14 cellular contexts compared by ENCODE assay signal in the genomic region with DNA sequence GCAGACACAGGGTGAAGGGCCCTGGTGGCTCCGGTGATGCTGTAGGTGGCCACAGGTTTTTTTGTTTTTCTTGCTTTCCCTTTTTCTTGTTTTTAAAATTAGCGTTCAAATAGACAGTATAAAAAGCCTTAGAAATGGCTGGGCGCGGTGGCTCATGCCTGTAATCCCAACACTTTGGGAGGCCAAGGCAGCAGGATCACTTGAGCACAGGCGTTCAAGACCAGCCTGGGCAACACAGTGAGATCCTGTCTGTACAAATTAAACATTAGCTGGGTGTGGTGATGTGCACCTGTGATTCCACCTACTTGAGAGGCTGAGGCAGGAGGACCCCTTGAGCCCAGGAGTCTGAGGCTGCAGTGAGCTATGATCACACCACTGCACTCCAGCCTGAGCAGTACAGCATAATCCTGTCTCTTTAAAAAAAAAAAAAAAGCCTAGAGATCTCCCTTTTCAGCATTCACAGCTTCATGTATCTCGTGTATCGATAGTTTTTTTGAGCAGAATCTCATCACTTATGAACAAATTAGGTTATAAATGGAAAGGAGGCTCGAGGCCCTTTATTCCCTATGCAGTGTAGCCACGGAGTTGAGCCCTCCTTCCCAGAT. TPM values are rescaled to one million over a fixed set of nuclear protein-coding genes. Genes with fewer than 3 reads are reported as not detected.
A peak's percentile ranks its signal among the peaks of the same experiment; 100 is the strongest.
DNase-seq lines count a peak whose midpoint lies in the region; ATAC-seq and TF ChIP-seq lines count a peak whose summit lies in the region.
"Had no signal": no experiment of that assay in that cellular context is flagged by ENCODE, and none has a peak within 500 bp of the region (broad histone marks: within the 10 kb centered on the region; RNA-seq: fewer than 3 reads in every experiment).

No MANE protein-coding gene starts in this region.

- H3K27ac Mint-ChIP-seq in dendritic cell treated with granulocyte-macrophage colony-stimulating factor and Interleukin-4, amounts not matched to agents 40 ng/mL and 50 ng/mL, for 4 days, result peak overlapping the region; percentile 92

- no peak; the same call in 1 of the 2 replicates for ATAC-seq in HCT116

- intact Hi-C loops in HCT116 (cut with micrococcal nuclease), result no loop called here
- intact Hi-C loops in dendritic cell treated with granulocyte-macrophage colony-stimulating factor and Interleukin-4, amounts not matched to agents 40 ng/mL and 50 ng/mL, for 4 days (cut with micrococcal nuclease), result no loop called here

- peaks cover 64% of the 10 kb centered on the region for H3K4me1 Mint-ChIP-seq in dendritic cell treated with granulocyte-macrophage colony-stimulating factor and Interleukin-4, amounts not matched to agents 40 ng/mL and 50 ng/mL, for 4 days (ENCODE audit: low read depth)

- H3K4me3 Mint-ChIP-seq in dendritic cell treated with granulocyte-macrophage colony-stimulating factor and Interleukin-4, amounts not matched to agents 40 ng/mL and 50 ng/mL, for 4 days, result no peak overlapping the region

- CTCF ChIA-PET in HCT116 (lab: Charles Lee), result no interaction called here

- H3K4me1 ChIP-seq in HCT116 (ENCODE audit: control insufficient read depth in 1 of 2, insufficient read depth in 2 of 2, low read length in 2 of 2), result peaks cover 0 to 14% of the 10 kb centered on the region in 2 experiments; a peak in 2 of 4 replicates
- H3K4me1 ChIP-seq in parathyroid adenoma, result peaks cover 88% of the 10 kb centered on the region

- H3K36me3 ChIP-seq in HCT116 (ENCODE audit: control insufficient read depth in 1 of 2, insufficient read depth in 2 of 2, low read length in 2 of 2) (no peaks in the 10 kb centered on the region), KOPT-K1 (ENCODE audit: insufficient read depth, low read length) (no peaks in the 10 kb centered on the region), parathyroid adenoma (ENCODE audit: control insufficient read depth, insufficient read depth, low read length) (no peaks in the 10 kb centered on the region)
- H3K36me3 ChIP-seq: HAP-1 had no signal

- no peak for TF ChIP-seq RAD21 in HCT116 (IDR thresholded peaks at IDR 0.05; ENCODE audit: low read depth)

- H3K27me3 ChIP-seq in HCT116 (ENCODE audit: insufficient read depth, low read length) (no peaks in the 10 kb centered on the region), parathyroid adenoma (ENCODE audit: control insufficient read depth, insufficient read depth, low read length) (no peaks in the 10 kb centered on the region)

- POLR2A ChIA-PET in HCT116 (lab: Charles Lee), result no interaction called here

- no peak for TF ChIP-seq CTCF in HCT116 (IDR thresholded peaks at IDR 0.05 in 2 of 3, conservative IDR thresholded peaks at IDR 0.05 in 1 of 3; ENCODE audit: borderline replicate concordance in 1 of 3, insufficient read depth in 1 of 3, low read depth in 2 of 3, low read length in 2 of 3)
- no peak for TF ChIP-seq CTCF in parathyroid adenoma (IDR thresholded peaks at IDR 0.05)

- no peak overlapping the region for H3K27ac ChIP-seq in HCT116 (ENCODE audit: low read depth, low read length)
- peak overlapping the region; percentile 44 for H3K27ac ChIP-seq in KOPT-K1 (ENCODE audit: low read depth, low read length, poor library complexity, severe bottlenecking)
- peak overlapping the region; percentile 99 for H3K27ac ChIP-seq in parathyroid adenoma

- no TSS peak for BruUV-seq in HCT116 (replicated peaks; lab: Mats Ljungman, UMichigan)

- H4K20me1 ChIP-seq in HCT116 (ENCODE audit: insufficient read depth), result no peaks in the 10 kb centered on the region

- H3K4me2 ChIP-seq in HCT116 (ENCODE audit: low read length), result peak overlapping the region; percentile 32
- H3K4me2 ChIP-seq in parathyroid adenoma (ENCODE audit: low read length), result no peak overlapping the region

- H2AFZ ChIP-seq in HCT116 (ENCODE audit: low read depth, low read length, poor library complexity, severe bottlenecking) (no peak overlapping the region), parathyroid adenoma (no peak overlapping the region)

- RAD21 ChIA-PET in HCT116 (lab: Charles Lee; ENCODE audit: low non-redundant PET in 1 of 2, low total read pairs in 2 of 2, uncharacterized antibody in 2 of 2, unreplicated experiment in 2 of 2), result no interaction called here

- H3K9me3 Mint-ChIP-seq in dendritic cell treated with granulocyte-macrophage colony-stimulating factor and Interleukin-4, amounts not matched to agents 40 ng/mL and 50 ng/mL, for 4 days, result peaks cover 13% of the 10 kb centered on the region

- no peak for DNase-seq in HCT116 (ENCODE audit: low read depth, low spot score)
- no peak for DNase-seq in activated CD4-positive, alpha-beta T cell treated with anti-CD3 and anti-CD28 coated beads, Interleukin-2, amount 50 U/mL, for 1 hour
- no peak for DNase-seq in stimulated activated CD4-positive, alpha-beta T cell treated with anti-CD3 and anti-CD28 coated beads, Interleukin-4, amount 100 ng/mL, for 24 hours
- DNase-seq in COLO829 (ENCODE audit: low spot score), result no peak
- DNase-seq: Caco-2, NCI-H1105, NCI-H187, NCI-H446, NCI-H748 treated with DMSO at 0.1 percent for 48 hours had no signal

- H3K79me2 ChIP-seq in HCT116 (ENCODE audit: insufficient read depth, low read length) (no peaks in the 10 kb centered on the region), parathyroid adenoma (peaks cover 36% of the 10 kb centered on the region)

- H3K27me3 Mint-ChIP-seq in dendritic cell treated with granulocyte-macrophage colony-stimulating factor and Interleukin-4, amounts not matched to agents 40 ng/mL and 50 ng/mL, for 4 days, result no peaks in the 10 kb centered on the region

- H3K9me3 ChIP-seq in HCT116 (ENCODE audit: control insufficient read depth in 1 of 2, insufficient read depth in 1 of 2, low read depth in 1 of 2, low read length in 2 of 2) (no peaks in the 10 kb centered on the region), KOPT-K1 (ENCODE audit: insufficient read depth, low read length, poor library complexity, severe bottlenecking) (no peaks in the 10 kb centered on the region), parathyroid adenoma (ENCODE audit: control insufficient read depth, low read length) (no peaks in the 10 kb centered on the region)
- H3K9me3 ChIP-seq: HAP-1 had no signal

- no peaks in the 10 kb centered on the region for H3K9me2 ChIP-seq in HCT116 (ENCODE audit: insufficient read depth)

- TF ChIP-seq POLR2A in HCT116 (IDR thresholded peaks at IDR 0.05; ENCODE audit: borderline replicate concordance, extremely low read depth, insufficient read depth, insufficient read length), result no peak

- H3K36me3 Mint-ChIP-seq in dendritic cell treated with granulocyte-macrophage colony-stimulating factor and Interleukin-4, amounts not matched to agents 40 ng/mL and 50 ng/mL, for 4 days (ENCODE audit: low read depth), result peaks cover 57% of the 10 kb centered on the region

- H3K4me3 ChIP-seq in HCT116 (replicated peaks in 1 of 2; ENCODE audit: low read depth in 1 of 2, low read length in 2 of 2), result no peak overlapping the region
- no peak overlapping the region for H3K4me3 ChIP-seq in parathyroid adenoma (ENCODE audit: low read depth, low read length)
- H3K4me3 ChIP-seq: HAP-1 had no signal

- H3K9ac ChIP-seq in HCT116 (ENCODE audit: low read length) (no peak overlapping the region), parathyroid adenoma (peak overlapping the region; percentile 32)

TF ChIP-seq in HCT116, 20 proteins besides CTCF, POLR2A, EP300 and RAD21:
- no peak for TF ChIP-seq SP1 (IDR thresholded peaks at IDR 0.05; ENCODE audit: low read depth)
- TF ChIP-seq, protein P1, sequence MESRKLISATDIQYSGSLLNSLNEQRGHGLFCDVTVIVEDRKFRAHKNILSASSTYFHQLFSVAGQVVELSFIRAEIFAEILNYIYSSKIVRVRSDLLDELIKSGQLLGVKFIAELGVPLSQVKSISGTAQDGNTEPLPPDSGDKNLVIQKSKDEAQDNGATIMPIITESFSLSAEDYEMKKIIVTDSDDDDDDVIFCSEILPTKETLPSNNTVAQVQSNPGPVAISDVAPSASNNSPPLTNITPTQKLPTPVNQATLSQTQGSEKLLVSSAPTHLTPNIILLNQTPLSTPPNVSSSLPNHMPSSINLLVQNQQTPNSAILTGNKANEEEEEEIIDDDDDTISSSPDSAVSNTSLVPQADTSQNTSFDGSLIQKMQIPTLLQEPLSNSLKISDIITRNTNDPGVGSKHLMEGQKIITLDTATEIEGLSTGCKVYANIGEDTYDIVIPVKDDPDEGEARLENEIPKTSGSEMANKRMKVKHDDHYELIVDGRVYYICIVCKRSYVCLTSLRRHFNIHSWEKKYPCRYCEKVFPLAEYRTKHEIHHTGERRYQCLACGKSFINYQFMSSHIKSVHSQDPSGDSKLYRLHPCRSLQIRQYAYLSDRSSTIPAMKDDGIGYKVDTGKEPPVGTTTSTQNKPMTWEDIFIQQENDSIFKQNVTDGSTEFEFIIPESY (IDR thresholded peaks at IDR 0.05; ENCODE audit: extremely low read depth, insufficient replicate concordance, low read length), result no peak
- TF ChIP-seq EZH2 (IDR thresholded peaks at IDR 0.05), result no peak
- no peak for TF ChIP-seq ELF1 (IDR thresholded peaks at IDR 0.05; ENCODE audit: borderline replicate concordance, low read depth)
- no peak for TF ChIP-seq FOSL1 (IDR thresholded peaks at IDR 0.05; ENCODE audit: low read depth)
TF ChIP-seq in HCT116: peak in this region for 0.

RNA-seq across cellular contexts. Expression of gene EMILIN2, which starts 50.7 kb away (rescaled TPM):
- 23.4 TPM for total RNA-seq in HCT116 (2021; ENCODE audit: unreplicated experiment)
- 8.6 and 11.7 TPM in 2 replicates for polyA plus RNA-seq in HCT116 (2012)
- total RNA-seq: MCF 10A had no signal
